Comparison of ENCODE assay signal across 19 cellular contexts in genomic region chr13:78709028-78709427, GRCh38.
"Had no signal": no experiment of that assay in that cellular context is flagged by ENCODE, and none has a peak within 500 bp of the region (broad histone marks: within the 10 kb centered on the region; RNA-seq: fewer than 3 reads in every experiment).

No MANE protein-coding gene starts in this region.

- DNase-seq: activated CD4-positive, alpha-beta T cell treated with anti-CD3 and anti-CD28 coated beads, Interleukin-2, amount 50 U/mL, for 4 hours; activated gamma-delta T cell treated with Interleukin-2 at 50 U/mL for 16 hours; activated naive CD8-positive, alpha-beta T cell treated with anti-CD3 and anti-CD28 coated beads for 36 hours; amniotic stem cell; caudate nucleus; erythroblast; heart left ventricle; mesenchymal stem cell; mucosa of descending colon; naive B cell; stimulated activated naive CD8-positive, alpha-beta T cell treated with anti-CD3 and anti-CD28 coated beads, Interleukin-15, Interleukin-2, amounts not matched to agents 100 U/mL and 50 U/mL, for 24 hours; substantia nigra; T-helper 17 cell; tibial artery; WERI-Rb-1 had no signal

- H3K9me3 ChIP-seq: gastroesophageal sphincter, mucosa of descending colon, prostate gland, right atrium auricular region, tibial artery had no signal

- H3K27ac ChIP-seq: gastroesophageal sphincter, heart left ventricle, prostate gland, right atrium auricular region, skin epidermis, tibial artery, WERI-Rb-1 had no signal

- ATAC-seq: gastroesophageal sphincter; heart left ventricle; mucosa of descending colon; stimulated activated naive CD8-positive, alpha-beta T cell treated with anti-CD3 and anti-CD28 coated beads, Interleukin-15, Interleukin-2, amounts not matched to agents 100 U/mL and 50 U/mL, for 24 hours; T-helper 17 cell had no signal

- H3K4me3 ChIP-seq: gastroesophageal sphincter, heart left ventricle, mucosa of descending colon, prostate gland, right atrium auricular region, skin epidermis, tibial artery had no signal

- H3K36me3 ChIP-seq: gastroesophageal sphincter, heart left ventricle, prostate gland, right atrium auricular region, tibial artery, WERI-Rb-1 had no signal

- H3K27me3 ChIP-seq: gastroesophageal sphincter, right atrium auricular region, tibial artery had no signal

- H3K4me1 ChIP-seq: gastroesophageal sphincter, heart left ventricle, prostate gland, right atrium auricular region, tibial artery had no signal
